Comparison of ENCODE assay signal across 8 cellular contexts in genomic region chr10:3782456-3783312, GRCh38. TPM values are rescaled to one million over a fixed set of nuclear protein-coding genes. Genes with fewer than 3 reads are reported as not detected.
DNase-seq lines count a peak whose midpoint lies in the region; ATAC-seq and TF ChIP-seq lines count a peak whose summit lies in the region.

No MANE protein-coding gene starts in this region.

- no peaks in the 10 kb centered on the region for H3K9me2 ChIP-seq in hepatocyte (replicated peaks; ENCODE audit: insufficient read depth)

- no peak overlapping the region for H2AFZ ChIP-seq in hepatocyte

- H3K27me3 Mint-ChIP-seq in brain: peaks cover 20% of the 10 kb centered on the region

- WGBS in hepatocyte (ENCODE audit: low lambda C conversion rate, missing lambda C conversion rate): 9% methylated on average over 13 of the region's 13 CpGs
- WGBS in psoas muscle, 3 donors: 1 to 4% (median 4%) methylated on average over 13 of the region's 13 CpGs

- peak overlapping the region; percentile 98 to 100 (median 99) for H3K27ac Mint-ChIP-seq in brain

- H3K4me1 ChIP-seq in hepatocyte (ENCODE audit: insufficient read depth) (peaks cover 39% of the 10 kb centered on the region), psoas muscle (peaks cover 35% of the 10 kb centered on the region)

- H3K27me3 ChIP-seq in HL-60 (ENCODE audit: insufficient read depth, poor library complexity, severe bottlenecking) (no peaks in the 10 kb centered on the region), hepatocyte (no peaks in the 10 kb centered on the region), psoas muscle (ENCODE audit: insufficient read depth in 3 of 3, low read length in 2 of 3) (no peaks in the 10 kb centered on the region)

- H3K4me3 ChIP-seq in GM12865 (ENCODE audit: low read depth, low read length): peak overlapping the region; percentile 81
- H3K4me3 ChIP-seq in HL-60 (replicated peaks; ENCODE audit: insufficient read depth, low read length): peak overlapping the region; percentile 51
- peak overlapping the region; percentile 76 for H3K4me3 ChIP-seq in hepatocyte
- H3K4me3 ChIP-seq in psoas muscle: peak overlapping the region; percentile 95

- peak overlapping the region; percentile 96 to 98 (median 96) for H3K4me3 Mint-ChIP-seq in brain

- DNase-seq in GM12865 (ENCODE audit: low read depth) (peak; percentile 80), HL-60 (ENCODE audit: low read depth in 1 of 2, low spot score in 1 of 2) (peak; percentile 54 to 84), SKM-1 (lab: John Stamatoyannopoulos, UW; ENCODE audit: unreplicated experiment) (peak; percentile 57), hepatocyte (ENCODE audit: low spot score) (peak; percentile 76), psoas muscle (peak; percentile 65 to 81)

- H3K27ac ChIP-seq in HL-60 (replicated peaks) (peak overlapping the region; percentile 97), hepatocyte (peak overlapping the region; percentile 100), psoas muscle (peak overlapping the region; percentile 100)

- peaks cover 59% of the 10 kb centered on the region for H3K36me3 Mint-ChIP-seq in brain

- H3K79me2 ChIP-seq in hepatocyte: peaks cover 72% of the 10 kb centered on the region

- H3K36me3 ChIP-seq in hepatocyte (replicated peaks; ENCODE audit: insufficient read depth, low read depth): peaks cover 15% of the 10 kb centered on the region
- peaks cover 0 to 46% of the 10 kb centered on the region in 2 donors for H3K36me3 ChIP-seq in psoas muscle (ENCODE audit: insufficient read depth in 1 of 2, low read depth in 1 of 2)

- no peaks in the 10 kb centered on the region for H3K9me3 ChIP-seq in hepatocyte (ENCODE audit: low read depth)
- H3K9me3 ChIP-seq in psoas muscle: no peaks in the 10 kb centered on the region

- ATAC-seq in psoas muscle (peak; percentile 49 to 63 (median 56)), HG03520 (IDR thresholded peaks at IDR 0.05; ENCODE audit: unreplicated experiment) (no peak), HG02571 (IDR thresholded peaks at IDR 0.05; ENCODE audit: unreplicated experiment) (no peak)

- H3K4me1 Mint-ChIP-seq in brain: peaks cover 65% of the 10 kb centered on the region

- H4K20me1 ChIP-seq in hepatocyte (ENCODE audit: insufficient read depth, poor library complexity, severe bottlenecking): peaks cover 64% of the 10 kb centered on the region

- peaks cover 0 to 8% (median 4%) of the 10 kb centered on the region in 5 experiments for H3K9me3 Mint-ChIP-seq in brain

- intact Hi-C loops in psoas muscle (cut with DNase I): loop anchor here in 1 of 2 donors (1.0 to 10.0 kb wide), 3 partner anchors 26 to 982 kb away; no protein-coding TSS in a partner anchor

- TF ChIP-seq CTCF in GM12865 (IDR thresholded peaks at IDR 0.05; ENCODE audit: insufficient read depth, low read depth, low read length, missing control alignments) (no peak), HL-60 (IDR thresholded peaks at IDR 0.05; ENCODE audit: insufficient read depth, low read length) (no peak), brain (conservative IDR thresholded peaks at IDR 0.05) (no peak), hepatocyte (IDR thresholded peaks at IDR 0.05; ENCODE audit: poor library complexity) (no peak), psoas muscle (IDR thresholded peaks at IDR 0.05) (no peak)

- H3K4me2 ChIP-seq in hepatocyte: peak overlapping the region; percentile 78

RNA-seq across cellular contexts. Expression of gene KLF6, which starts 2.3 kb away (rescaled TPM):
- polyA plus RNA-seq in brain (ENCODE audit: insufficient read depth, low read depth, low replicate concordance) (34.8 TPM), hepatocyte (602 and 816 TPM in 2 replicates), psoas muscle (100 to 1,000 TPM in 2 of 3 donors, 10 to 100 TPM in 1; 94.1 to 138 (median 109) TPM)
- total RNA-seq in hepatocyte (157 and 187 TPM in 2 replicates), psoas muscle (100 to 1,000 TPM in 3 of 4 donors, 10 to 100 TPM in 1; 30.4 to 296 (median 173) TPM)

Comparison
In these comparisons a context has a peak if more than half of its experiments do, and no peak if none do; other contexts are left out.
1. ATAC-seq: peak in psoas muscle (4 of 4); none in HG03520 (single experiment) and HG02571 (single experiment).
2. Peak in every context shown above with its lines, with median percentiles within 50 percentile points of each other: DNase-seq, H3K4me3 ChIP-seq and H3K27ac ChIP-seq.